ENCODE assay signal across 2 cellular contexts in genomic region chr4:178970433-178971140, GRCh38.
TF ChIP-seq lines count a peak whose summit lies in the region.

No MANE protein-coding gene starts in this region.

TF ChIP-seq in GM23338, 12 proteins besides CTCF, POLR2A, EP300 and RAD21:
- TF ChIP-seq, protein P1, sequence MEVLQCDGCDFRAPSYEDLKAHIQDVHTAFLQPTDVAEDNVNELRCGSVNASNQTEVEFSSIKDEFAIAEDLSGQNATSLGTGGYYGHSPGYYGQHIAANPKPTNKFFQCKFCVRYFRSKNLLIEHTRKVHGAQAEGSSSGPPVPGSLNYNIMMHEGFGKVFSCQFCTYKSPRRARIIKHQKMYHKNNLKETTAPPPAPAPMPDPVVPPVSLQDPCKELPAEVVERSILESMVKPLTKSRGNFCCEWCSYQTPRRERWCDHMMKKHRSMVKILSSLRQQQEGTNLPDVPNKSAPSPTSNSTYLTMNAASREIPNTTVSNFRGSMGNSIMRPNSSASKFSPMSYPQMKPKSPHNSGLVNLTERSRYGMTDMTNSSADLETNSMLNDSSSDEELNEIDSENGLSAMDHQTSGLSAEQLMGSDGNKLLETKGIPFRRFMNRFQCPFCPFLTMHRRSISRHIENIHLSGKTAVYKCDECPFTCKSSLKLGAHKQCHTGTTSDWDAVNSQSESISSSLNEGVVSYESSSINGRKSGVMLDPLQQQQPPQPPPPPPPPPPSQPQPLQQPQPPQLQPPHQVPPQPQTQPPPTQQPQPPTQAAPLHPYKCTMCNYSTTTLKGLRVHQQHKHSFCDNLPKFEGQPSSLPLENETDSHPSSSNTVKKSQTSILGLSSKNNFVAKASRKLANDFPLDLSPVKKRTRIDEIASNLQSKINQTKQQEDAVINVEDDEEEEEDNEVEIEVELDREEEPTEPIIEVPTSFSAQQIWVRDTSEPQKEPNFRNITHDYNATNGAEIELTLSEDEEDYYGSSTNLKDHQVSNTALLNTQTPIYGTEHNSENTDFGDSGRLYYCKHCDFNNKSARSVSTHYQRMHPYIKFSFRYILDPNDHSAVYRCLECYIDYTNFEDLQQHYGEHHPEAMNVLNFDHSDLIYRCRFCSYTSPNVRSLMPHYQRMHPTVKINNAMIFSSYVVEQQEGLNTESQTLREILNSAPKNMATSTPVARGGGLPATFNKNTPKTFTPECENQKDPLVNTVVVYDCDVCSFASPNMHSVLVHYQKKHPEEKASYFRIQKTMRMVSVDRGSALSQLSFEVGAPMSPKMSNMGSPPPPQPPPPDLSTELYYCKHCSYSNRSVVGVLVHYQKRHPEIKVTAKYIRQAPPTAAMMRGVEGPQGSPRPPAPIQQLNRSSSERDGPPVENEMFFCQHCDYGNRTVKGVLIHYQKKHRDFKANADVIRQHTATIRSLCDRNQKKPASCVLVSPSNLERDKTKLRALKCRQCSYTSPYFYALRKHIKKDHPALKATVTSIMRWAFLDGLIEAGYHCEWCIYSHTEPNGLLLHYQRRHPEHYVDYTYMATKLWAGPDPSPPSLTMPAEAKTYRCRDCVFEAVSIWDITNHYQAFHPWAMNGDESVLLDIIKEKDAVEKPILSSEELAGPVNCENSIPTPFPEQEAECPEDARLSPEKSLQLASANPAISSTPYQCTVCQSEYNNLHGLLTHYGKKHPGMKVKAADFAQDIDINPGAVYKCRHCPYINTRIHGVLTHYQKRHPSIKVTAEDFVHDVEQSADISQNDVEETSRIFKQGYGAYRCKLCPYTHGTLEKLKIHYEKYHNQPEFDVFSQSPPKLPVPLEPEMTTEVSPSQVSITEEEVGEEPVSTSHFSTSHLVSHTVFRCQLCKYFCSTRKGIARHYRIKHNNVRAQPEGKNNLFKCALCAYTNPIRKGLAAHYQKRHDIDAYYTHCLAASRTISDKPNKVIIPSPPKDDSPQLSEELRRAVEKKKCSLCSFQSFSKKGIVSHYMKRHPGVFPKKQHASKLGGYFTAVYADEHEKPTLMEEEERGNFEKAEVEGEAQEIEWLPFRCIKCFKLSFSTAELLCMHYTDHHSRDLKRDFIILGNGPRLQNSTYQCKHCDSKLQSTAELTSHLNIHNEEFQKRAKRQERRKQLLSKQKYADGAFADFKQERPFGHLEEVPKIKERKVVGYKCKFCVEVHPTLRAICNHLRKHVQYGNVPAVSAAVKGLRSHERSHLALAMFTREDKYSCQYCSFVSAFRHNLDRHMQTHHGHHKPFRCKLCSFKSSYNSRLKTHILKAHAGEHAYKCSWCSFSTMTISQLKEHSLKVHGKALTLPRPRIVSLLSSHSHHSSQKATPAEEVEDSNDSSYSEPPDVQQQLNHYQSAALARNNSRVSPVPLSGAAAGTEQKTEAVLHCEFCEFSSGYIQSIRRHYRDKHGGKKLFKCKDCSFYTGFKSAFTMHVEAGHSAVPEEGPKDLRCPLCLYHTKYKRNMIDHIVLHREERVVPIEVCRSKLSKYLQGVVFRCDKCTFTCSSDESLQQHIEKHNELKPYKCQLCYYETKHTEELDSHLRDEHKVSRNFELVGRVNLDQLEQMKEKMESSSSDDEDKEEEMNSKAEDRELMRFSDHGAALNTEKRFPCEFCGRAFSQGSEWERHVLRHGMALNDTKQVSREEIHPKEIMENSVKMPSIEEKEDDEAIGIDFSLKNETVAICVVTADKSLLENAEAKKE (CRISPR knock-in tag; IDR thresholded peaks at IDR 0.05), result peak; percentile 36; the same call in 1 of the 2 replicates
- TF ChIP-seq NANOG (IDR thresholded peaks at IDR 0.05; ENCODE audit: borderline replicate concordance), result no peak

TF ChIP-seq in H1, 55 proteins besides CTCF, POLR2A, EP300 and RAD21:
- no peak for TF ChIP-seq KDM5A (IDR thresholded peaks at IDR 0.05; ENCODE audit: low read length)
- no peak for TF ChIP-seq BACH1 (IDR thresholded peaks at IDR 0.05; ENCODE audit: low read length)
- no peak for TF ChIP-seq CHD2 (IDR thresholded peaks at IDR 0.05; ENCODE audit: low read length)
- TF ChIP-seq, protein P2, sequence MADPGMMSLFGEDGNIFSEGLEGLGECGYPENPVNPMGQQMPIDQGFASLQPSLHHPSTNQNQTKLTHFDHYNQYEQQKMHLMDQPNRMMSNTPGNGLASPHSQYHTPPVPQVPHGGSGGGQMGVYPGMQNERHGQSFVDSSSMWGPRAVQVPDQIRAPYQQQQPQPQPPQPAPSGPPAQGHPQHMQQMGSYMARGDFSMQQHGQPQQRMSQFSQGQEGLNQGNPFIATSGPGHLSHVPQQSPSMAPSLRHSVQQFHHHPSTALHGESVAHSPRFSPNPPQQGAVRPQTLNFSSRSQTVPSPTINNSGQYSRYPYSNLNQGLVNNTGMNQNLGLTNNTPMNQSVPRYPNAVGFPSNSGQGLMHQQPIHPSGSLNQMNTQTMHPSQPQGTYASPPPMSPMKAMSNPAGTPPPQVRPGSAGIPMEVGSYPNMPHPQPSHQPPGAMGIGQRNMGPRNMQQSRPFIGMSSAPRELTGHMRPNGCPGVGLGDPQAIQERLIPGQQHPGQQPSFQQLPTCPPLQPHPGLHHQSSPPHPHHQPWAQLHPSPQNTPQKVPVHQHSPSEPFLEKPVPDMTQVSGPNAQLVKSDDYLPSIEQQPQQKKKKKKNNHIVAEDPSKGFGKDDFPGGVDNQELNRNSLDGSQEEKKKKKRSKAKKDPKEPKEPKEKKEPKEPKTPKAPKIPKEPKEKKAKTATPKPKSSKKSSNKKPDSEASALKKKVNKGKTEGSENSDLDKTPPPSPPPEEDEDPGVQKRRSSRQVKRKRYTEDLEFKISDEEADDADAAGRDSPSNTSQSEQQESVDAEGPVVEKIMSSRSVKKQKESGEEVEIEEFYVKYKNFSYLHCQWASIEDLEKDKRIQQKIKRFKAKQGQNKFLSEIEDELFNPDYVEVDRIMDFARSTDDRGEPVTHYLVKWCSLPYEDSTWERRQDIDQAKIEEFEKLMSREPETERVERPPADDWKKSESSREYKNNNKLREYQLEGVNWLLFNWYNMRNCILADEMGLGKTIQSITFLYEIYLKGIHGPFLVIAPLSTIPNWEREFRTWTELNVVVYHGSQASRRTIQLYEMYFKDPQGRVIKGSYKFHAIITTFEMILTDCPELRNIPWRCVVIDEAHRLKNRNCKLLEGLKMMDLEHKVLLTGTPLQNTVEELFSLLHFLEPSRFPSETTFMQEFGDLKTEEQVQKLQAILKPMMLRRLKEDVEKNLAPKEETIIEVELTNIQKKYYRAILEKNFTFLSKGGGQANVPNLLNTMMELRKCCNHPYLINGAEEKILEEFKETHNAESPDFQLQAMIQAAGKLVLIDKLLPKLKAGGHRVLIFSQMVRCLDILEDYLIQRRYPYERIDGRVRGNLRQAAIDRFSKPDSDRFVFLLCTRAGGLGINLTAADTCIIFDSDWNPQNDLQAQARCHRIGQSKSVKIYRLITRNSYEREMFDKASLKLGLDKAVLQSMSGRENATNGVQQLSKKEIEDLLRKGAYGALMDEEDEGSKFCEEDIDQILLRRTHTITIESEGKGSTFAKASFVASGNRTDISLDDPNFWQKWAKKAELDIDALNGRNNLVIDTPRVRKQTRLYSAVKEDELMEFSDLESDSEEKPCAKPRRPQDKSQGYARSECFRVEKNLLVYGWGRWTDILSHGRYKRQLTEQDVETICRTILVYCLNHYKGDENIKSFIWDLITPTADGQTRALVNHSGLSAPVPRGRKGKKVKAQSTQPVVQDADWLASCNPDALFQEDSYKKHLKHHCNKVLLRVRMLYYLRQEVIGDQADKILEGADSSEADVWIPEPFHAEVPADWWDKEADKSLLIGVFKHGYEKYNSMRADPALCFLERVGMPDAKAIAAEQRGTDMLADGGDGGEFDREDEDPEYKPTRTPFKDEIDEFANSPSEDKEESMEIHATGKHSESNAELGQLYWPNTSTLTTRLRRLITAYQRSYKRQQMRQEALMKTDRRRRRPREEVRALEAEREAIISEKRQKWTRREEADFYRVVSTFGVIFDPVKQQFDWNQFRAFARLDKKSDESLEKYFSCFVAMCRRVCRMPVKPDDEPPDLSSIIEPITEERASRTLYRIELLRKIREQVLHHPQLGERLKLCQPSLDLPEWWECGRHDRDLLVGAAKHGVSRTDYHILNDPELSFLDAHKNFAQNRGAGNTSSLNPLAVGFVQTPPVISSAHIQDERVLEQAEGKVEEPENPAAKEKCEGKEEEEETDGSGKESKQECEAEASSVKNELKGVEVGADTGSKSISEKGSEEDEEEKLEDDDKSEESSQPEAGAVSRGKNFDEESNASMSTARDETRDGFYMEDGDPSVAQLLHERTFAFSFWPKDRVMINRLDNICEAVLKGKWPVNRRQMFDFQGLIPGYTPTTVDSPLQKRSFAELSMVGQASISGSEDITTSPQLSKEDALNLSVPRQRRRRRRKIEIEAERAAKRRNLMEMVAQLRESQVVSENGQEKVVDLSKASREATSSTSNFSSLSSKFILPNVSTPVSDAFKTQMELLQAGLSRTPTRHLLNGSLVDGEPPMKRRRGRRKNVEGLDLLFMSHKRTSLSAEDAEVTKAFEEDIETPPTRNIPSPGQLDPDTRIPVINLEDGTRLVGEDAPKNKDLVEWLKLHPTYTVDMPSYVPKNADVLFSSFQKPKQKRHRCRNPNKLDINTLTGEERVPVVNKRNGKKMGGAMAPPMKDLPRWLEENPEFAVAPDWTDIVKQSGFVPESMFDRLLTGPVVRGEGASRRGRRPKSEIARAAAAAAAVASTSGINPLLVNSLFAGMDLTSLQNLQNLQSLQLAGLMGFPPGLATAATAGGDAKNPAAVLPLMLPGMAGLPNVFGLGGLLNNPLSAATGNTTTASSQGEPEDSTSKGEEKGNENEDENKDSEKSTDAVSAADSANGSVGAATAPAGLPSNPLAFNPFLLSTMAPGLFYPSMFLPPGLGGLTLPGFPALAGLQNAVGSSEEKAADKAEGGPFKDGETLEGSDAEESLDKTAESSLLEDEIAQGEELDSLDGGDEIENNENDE (IDR thresholded peaks at IDR 0.05; ENCODE audit: insufficient replicate concordance, low read length), result no peak
- no peak for TF ChIP-seq FOSL1 (IDR thresholded peaks at IDR 0.05; ENCODE audit: insufficient read depth, low read depth, low read length)
- TF ChIP-seq, protein P3, sequence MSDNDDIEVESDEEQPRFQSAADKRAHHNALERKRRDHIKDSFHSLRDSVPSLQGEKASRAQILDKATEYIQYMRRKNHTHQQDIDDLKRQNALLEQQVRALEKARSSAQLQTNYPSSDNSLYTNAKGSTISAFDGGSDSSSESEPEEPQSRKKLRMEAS (IDR thresholded peaks at IDR 0.05), result no peak
- no peak for TF ChIP-seq SUZ12 (IDR thresholded peaks at IDR 0.05; ENCODE audit: low read length)
- TF ChIP-seq KDM4A (IDR thresholded peaks at IDR 0.05; ENCODE audit: low read depth, low read length, severe bottlenecking), result no peak
- no peak for TF ChIP-seq KDM1A (IDR thresholded peaks at IDR 0.05; ENCODE audit: borderline replicate concordance, low read length)
- TF ChIP-seq JUN (IDR thresholded peaks at IDR 0.05; ENCODE audit: low read depth, low read length), result no peak
- TF ChIP-seq GABPA (IDR thresholded peaks at IDR 0.05; ENCODE audit: borderline replicate concordance, insufficient read depth, low read length), result no peak
- TF ChIP-seq SP4 (IDR thresholded peaks at IDR 0.05; ENCODE audit: low read length), result no peak
- TF ChIP-seq CEBPB (IDR thresholded peaks at IDR 0.05; ENCODE audit: low read depth, low read length), result no peak
- TF ChIP-seq ATF2 (IDR thresholded peaks at IDR 0.05; ENCODE audit: low read length), result no peak
- no peak for TF ChIP-seq TEAD4 (IDR thresholded peaks at IDR 0.05; ENCODE audit: low read depth, low read length)
- no peak for TF ChIP-seq POLR2AphosphoS5 (IDR thresholded peaks at IDR 0.05; ENCODE audit: low read depth, low read length)
- no peak for TF ChIP-seq POU5F1 (IDR thresholded peaks at IDR 0.05; ENCODE audit: low read depth, low read length)
